Comparison of ENCODE assay signal across 1 cellular context in the genomic region with DNA sequence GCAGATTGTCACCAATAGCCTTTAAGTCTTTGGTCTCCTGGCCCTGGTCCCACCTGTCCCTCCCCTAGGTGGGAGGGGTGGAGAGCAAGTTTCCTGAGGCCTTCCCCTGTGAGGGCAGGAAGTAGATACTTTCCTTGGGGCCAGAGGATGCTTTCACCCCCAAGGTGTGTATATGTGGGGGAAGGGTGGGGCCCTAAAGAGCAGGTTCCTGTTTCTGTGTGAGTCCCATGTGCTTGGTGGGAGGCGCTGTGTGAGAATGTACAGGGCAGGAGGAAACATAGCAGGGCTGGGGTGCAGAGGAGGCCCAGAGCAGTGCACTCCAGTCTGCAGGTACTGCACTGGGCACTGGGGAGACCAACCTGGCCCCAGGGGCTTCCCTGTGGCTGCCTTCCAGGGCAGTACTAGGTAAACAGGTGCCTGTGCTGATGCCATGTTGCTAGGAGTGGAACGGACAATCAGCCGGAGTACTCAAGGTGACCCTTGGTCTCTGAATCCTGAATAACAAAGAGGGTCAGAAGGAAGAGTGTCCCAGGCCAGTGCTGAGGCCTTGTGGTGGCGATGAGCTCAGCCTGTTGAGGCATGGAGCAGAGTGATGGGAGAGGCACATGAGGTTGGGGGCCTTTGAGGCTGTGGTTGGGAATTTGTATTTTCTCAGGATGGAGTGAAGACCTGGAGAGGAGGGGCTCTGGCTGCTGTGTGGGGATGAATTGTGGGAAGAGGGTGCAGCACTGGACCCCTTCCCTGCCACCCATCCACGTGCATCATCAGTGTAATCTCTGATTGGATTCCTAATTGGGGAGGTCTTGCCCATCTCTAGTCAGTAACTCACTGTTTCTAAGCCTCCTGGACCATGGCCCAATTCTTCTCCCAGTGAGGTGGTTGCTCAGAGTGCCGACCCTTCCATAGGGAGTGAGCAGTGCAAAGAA.
TF ChIP-seq lines count a peak whose summit lies in the region.

No MANE protein-coding gene starts in this region.

TF ChIP-seq in HepG2, 621 proteins besides CTCF, POLR2A, EP300 and RAD21 (continues in another document):
- TF ChIP-seq SRSF4 (IDR thresholded peaks at IDR 0.05; ENCODE audit: low read depth, low read length, poor library complexity, severe bottlenecking), result no peak
- TF ChIP-seq ETV5 (CRISPR knock-in tag; IDR thresholded peaks at IDR 0.05; ENCODE audit: borderline replicate concordance), result no peak
- TF ChIP-seq ZNF296 (CRISPR knock-in tag; conservative IDR thresholded peaks at IDR 0.05), result no peak
- no peak for TF ChIP-seq PITX1 (CRISPR knock-in tag; IDR thresholded peaks at IDR 0.05)
- no peak for TF ChIP-seq AGO1 (IDR thresholded peaks at IDR 0.05; ENCODE audit: low read depth, low read length, poor library complexity, severe bottlenecking)
- TF ChIP-seq, protein P1, sequence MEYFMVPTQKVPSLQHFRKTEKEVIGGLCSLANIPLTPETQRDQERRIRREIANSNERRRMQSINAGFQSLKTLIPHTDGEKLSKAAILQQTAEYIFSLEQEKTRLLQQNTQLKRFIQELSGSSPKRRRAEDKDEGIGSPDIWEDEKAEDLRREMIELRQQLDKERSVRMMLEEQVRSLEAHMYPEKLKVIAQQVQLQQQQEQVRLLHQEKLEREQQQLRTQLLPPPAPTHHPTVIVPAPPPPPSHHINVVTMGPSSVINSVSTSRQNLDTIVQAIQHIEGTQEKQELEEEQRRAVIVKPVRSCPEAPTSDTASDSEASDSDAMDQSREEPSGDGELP (IDR thresholded peaks at IDR 0.05; ENCODE audit: borderline replicate concordance, low read depth), result peak; percentile 78; the same call in 1 of the 2 replicates
- TF ChIP-seq ZBTB38 (CRISPR knock-in tag; IDR thresholded peaks at IDR 0.05), result no peak
- no peak for TF ChIP-seq ZNF841 (CRISPR knock-in tag; IDR thresholded peaks at IDR 0.05; ENCODE audit: borderline replicate concordance)
- no peak for TF ChIP-seq NFKBIZ (CRISPR knock-in tag; IDR thresholded peaks at IDR 0.05)
- no peak; the same call in 1 of the 2 replicates for TF ChIP-seq ESRRA (CRISPR knock-in tag; IDR thresholded peaks at IDR 0.05; ENCODE audit: low read depth)
- TF ChIP-seq ZNF292 (CRISPR knock-in tag; IDR thresholded peaks at IDR 0.05; ENCODE audit: borderline replicate concordance, low read depth), result peak; percentile 24; the same call in 1 of the 2 replicates
- no peak for TF ChIP-seq ZNF12 (CRISPR knock-in tag; IDR thresholded peaks at IDR 0.05)
- no peak for TF ChIP-seq NCOR1 (IDR thresholded peaks at IDR 0.05; ENCODE audit: borderline replicate concordance, low read length)
- TF ChIP-seq, protein P2, sequence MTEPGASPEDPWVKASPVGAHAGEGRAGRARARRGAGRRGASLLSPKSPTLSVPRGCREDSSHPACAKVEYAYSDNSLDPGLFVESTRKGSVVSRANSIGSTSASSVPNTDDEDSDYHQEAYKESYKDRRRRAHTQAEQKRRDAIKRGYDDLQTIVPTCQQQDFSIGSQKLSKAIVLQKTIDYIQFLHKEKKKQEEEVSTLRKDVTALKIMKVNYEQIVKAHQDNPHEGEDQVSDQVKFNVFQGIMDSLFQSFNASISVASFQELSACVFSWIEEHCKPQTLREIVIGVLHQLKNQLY (CRISPR knock-in tag; IDR thresholded peaks at IDR 0.05), result no peak
- TF ChIP-seq ZFP36L1 (CRISPR knock-in tag; IDR thresholded peaks at IDR 0.05), result no peak
- TF ChIP-seq NR1H2 (CRISPR knock-in tag; IDR thresholded peaks at IDR 0.05; ENCODE audit: borderline replicate concordance, low read depth), result no peak
- TF ChIP-seq, protein P3, sequence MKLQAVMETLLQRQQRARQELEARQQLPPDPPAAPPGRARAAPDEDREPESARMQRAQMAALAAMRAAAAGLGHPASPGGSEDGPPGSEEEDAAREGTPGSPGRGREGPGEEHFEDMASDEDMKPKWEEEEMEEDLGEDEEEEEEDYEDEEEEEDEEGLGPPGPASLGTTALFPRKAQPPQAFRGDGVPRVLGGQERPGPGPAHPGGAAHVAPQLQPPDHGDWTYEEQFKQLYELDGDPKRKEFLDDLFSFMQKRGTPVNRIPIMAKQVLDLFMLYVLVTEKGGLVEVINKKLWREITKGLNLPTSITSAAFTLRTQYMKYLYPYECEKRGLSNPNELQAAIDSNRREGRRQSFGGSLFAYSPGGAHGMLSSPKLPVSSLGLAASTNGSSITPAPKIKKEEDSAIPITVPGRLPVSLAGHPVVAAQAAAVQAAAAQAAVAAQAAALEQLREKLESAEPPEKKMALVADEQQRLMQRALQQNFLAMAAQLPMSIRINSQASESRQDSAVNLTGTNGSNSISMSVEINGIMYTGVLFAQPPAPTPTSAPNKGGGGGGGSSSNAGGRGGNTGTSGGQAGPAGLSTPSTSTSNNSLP (IDR thresholded peaks at IDR 0.05; ENCODE audit: low read depth, low read length), result no peak
- TF ChIP-seq, protein P4, sequence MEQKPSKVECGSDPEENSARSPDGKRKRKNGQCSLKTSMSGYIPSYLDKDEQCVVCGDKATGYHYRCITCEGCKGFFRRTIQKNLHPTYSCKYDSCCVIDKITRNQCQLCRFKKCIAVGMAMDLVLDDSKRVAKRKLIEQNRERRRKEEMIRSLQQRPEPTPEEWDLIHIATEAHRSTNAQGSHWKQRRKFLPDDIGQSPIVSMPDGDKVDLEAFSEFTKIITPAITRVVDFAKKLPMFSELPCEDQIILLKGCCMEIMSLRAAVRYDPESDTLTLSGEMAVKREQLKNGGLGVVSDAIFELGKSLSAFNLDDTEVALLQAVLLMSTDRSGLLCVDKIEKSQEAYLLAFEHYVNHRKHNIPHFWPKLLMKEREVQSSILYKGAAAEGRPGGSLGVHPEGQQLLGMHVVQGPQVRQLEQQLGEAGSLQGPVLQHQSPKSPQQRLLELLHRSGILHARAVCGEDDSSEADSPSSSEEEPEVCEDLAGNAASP (CRISPR knock-in tag; IDR thresholded peaks at IDR 0.05; ENCODE audit: borderline replicate concordance), result no peak
- no peak for TF ChIP-seq RBFOX2 (IDR thresholded peaks at IDR 0.05; ENCODE audit: low read depth, low read length)
- TF ChIP-seq HOXD1 (CRISPR knock-in tag; IDR thresholded peaks at IDR 0.05), result no peak
- TF ChIP-seq TBX2 (CRISPR knock-in tag; IDR thresholded peaks at IDR 0.05; ENCODE audit: borderline replicate concordance), result no peak
- no peak for TF ChIP-seq JARID2 (CRISPR knock-in tag; IDR thresholded peaks at IDR 0.05; ENCODE audit: insufficient replicate concordance)
- TF ChIP-seq, protein P5, sequence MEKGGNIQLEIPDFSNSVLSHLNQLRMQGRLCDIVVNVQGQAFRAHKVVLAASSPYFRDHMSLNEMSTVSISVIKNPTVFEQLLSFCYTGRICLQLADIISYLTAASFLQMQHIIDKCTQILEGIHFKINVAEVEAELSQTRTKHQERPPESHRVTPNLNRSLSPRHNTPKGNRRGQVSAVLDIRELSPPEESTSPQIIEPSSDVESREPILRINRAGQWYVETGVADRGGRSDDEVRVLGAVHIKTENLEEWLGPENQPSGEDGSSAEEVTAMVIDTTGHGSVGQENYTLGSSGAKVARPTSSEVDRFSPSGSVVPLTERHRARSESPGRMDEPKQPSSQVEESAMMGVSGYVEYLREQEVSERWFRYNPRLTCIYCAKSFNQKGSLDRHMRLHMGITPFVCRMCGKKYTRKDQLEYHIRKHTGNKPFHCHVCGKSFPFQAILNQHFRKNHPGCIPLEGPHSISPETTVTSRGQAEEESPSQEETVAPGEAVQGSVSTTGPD (CRISPR knock-in tag; IDR thresholded peaks at IDR 0.05), result no peak
- no peak for TF ChIP-seq ZNF460 (CRISPR knock-in tag; IDR thresholded peaks at IDR 0.05; ENCODE audit: borderline replicate concordance)
- no peak for TF ChIP-seq KDM3A (CRISPR knock-in tag; IDR thresholded peaks at IDR 0.05; ENCODE audit: low read depth)
- TF ChIP-seq ZNF883 (CRISPR knock-in tag; IDR thresholded peaks at IDR 0.05; ENCODE audit: not compliant biosample characterization), result peak; percentile 16
- no peak for TF ChIP-seq TEAD2 (CRISPR knock-in tag; IDR thresholded peaks at IDR 0.05)
- peak; percentile 42; the same call in 1 of the 2 replicates for TF ChIP-seq FOXK2 (IDR thresholded peaks at IDR 0.05)
- no peak for TF ChIP-seq ZNF614 (CRISPR knock-in tag; IDR thresholded peaks at IDR 0.05; ENCODE audit: borderline replicate concordance)
- TF ChIP-seq ZNF432 (CRISPR knock-in tag; IDR thresholded peaks at IDR 0.05; ENCODE audit: borderline replicate concordance), result no peak
- TF ChIP-seq RFXANK (CRISPR knock-in tag; IDR thresholded peaks at IDR 0.05), result no peak
- no peak for TF ChIP-seq SOX13 (IDR thresholded peaks at IDR 0.05)
- TF ChIP-seq SOX13 (CRISPR knock-in tag; conservative IDR thresholded peaks at IDR 0.05 in 1 of 2, IDR thresholded peaks at IDR 0.05 in 1 of 2), result peak in 1 of 2 experiments; percentile 58; a peak in 1 of 4 replicates
- TF ChIP-seq, protein P6, sequence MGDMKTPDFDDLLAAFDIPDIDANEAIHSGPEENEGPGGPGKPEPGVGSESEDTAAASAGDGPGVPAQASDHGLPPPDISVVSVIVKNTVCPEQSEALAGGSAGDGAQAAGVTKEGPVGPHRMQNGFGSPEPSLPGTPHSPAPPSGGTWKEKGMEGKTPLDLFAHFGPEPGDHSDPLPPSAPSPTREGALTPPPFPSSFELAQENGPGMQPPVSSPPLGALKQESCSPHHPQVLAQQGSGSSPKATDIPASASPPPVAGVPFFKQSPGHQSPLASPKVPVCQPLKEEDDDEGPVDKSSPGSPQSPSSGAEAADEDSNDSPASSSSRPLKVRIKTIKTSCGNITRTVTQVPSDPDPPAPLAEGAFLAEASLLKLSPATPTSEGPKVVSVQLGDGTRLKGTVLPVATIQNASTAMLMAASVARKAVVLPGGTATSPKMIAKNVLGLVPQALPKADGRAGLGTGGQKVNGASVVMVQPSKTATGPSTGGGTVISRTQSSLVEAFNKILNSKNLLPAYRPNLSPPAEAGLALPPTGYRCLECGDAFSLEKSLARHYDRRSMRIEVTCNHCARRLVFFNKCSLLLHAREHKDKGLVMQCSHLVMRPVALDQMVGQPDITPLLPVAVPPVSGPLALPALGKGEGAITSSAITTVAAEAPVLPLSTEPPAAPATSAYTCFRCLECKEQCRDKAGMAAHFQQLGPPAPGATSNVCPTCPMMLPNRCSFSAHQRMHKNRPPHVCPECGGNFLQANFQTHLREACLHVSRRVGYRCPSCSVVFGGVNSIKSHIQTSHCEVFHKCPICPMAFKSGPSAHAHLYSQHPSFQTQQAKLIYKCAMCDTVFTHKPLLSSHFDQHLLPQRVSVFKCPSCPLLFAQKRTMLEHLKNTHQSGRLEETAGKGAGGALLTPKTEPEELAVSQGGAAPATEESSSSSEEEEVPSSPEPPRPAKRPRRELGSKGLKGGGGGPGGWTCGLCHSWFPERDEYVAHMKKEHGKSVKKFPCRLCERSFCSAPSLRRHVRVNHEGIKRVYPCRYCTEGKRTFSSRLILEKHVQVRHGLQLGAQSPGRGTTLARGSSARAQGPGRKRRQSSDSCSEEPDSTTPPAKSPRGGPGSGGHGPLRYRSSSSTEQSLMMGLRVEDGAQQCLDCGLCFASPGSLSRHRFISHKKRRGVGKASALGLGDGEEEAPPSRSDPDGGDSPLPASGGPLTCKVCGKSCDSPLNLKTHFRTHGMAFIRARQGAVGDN (CRISPR knock-in tag; IDR thresholded peaks at IDR 0.05), result peak; percentile 46
- TF ChIP-seq ZNF225 (CRISPR knock-in tag; IDR thresholded peaks at IDR 0.05), result no peak
- no peak for TF ChIP-seq YY1 (IDR thresholded peaks at IDR 0.05; ENCODE audit: insufficient read depth, insufficient replicate concordance, low read depth, low read length)
- TF ChIP-seq ATF7-NPFF (CRISPR knock-in tag; IDR thresholded peaks at IDR 0.05; ENCODE audit: low read depth), result no peak
- TF ChIP-seq ZNF546 (CRISPR knock-in tag; conservative IDR thresholded peaks at IDR 0.05), result no peak
- no peak for TF ChIP-seq PAF1 (CRISPR knock-in tag; IDR thresholded peaks at IDR 0.05)
- no peak for TF ChIP-seq HMG20A (CRISPR knock-in tag; IDR thresholded peaks at IDR 0.05; ENCODE audit: borderline replicate concordance)
- no peak for TF ChIP-seq CENPT (CRISPR knock-in tag; IDR thresholded peaks at IDR 0.05; ENCODE audit: low read depth)
